In genomic region chr17:72467841-72468653, GRCh38 we compare ENCODE assay signal across 9 cellular contexts.
DNase-seq lines count a peak whose midpoint lies in the region; ATAC-seq and TF ChIP-seq lines count a peak whose summit lies in the region.
"Had no signal": no experiment of that assay in that cellular context is flagged by ENCODE, and none has a peak within 500 bp of the region (broad histone marks: within the 10 kb centered on the region; RNA-seq: fewer than 3 reads in every experiment).

No MANE protein-coding gene starts in this region.

- no peak overlapping the region for H3K27ac Mint-ChIP-seq in stimulated activated effector memory CD8-positive, alpha-beta T cell treated with anti-CD3 and anti-CD28 coated beads, Interleukin-12 subunit alpha, Interleukin-12 subunit beta, amount 100 ng/mL, for 72 hours
- H3K27ac Mint-ChIP-seq in type B pancreatic cell: no peak overlapping the region

- no peaks in the 10 kb centered on the region for H3K36me3 ChIP-seq in ES-I3 (ENCODE audit: insufficient read depth, low read length)
- H3K36me3 ChIP-seq in osteoblast (ENCODE audit: insufficient read depth, low read length): no peaks in the 10 kb centered on the region

- H3K79me2 ChIP-seq in osteoblast (ENCODE audit: insufficient read depth, low read length): peaks cover 10% of the 10 kb centered on the region

- peak overlapping the region; percentile 18; the same call in 1 of the 2 replicates for H3K9ac ChIP-seq in ES-I3 (ENCODE audit: low read depth, low read length)

- ATAC-seq in stimulated activated effector memory CD8-positive, alpha-beta T cell treated with anti-CD3 and anti-CD28 coated beads, Interleukin-12 subunit alpha, Interleukin-12 subunit beta, amount 100 ng/mL, for 72 hours: no peak
- ATAC-seq in GM21737 (IDR thresholded peaks at IDR 0.05; ENCODE audit: unreplicated experiment): no peak

- H3K27me3 Mint-ChIP-seq in type B pancreatic cell: no peaks in the 10 kb centered on the region

- H2AFZ ChIP-seq in osteoblast (ENCODE audit: low read length): peak overlapping the region; percentile 19

- H3K36me3 Mint-ChIP-seq in stimulated activated effector memory CD8-positive, alpha-beta T cell treated with anti-CD3 and anti-CD28 coated beads, Interleukin-12 subunit alpha, Interleukin-12 subunit beta, amount 100 ng/mL, for 72 hours: no peaks in the 10 kb centered on the region
- H3K36me3 Mint-ChIP-seq in type B pancreatic cell: peaks cover 7% of the 10 kb centered on the region

- H3K4me1 ChIP-seq in ES-I3 (ENCODE audit: insufficient read depth, low read length) (peaks cover 34% of the 10 kb centered on the region), osteoblast (ENCODE audit: insufficient read depth, low read length) (peaks cover 16% of the 10 kb centered on the region)

- H3K9me3 Mint-ChIP-seq in stimulated activated effector memory CD8-positive, alpha-beta T cell treated with anti-CD3 and anti-CD28 coated beads, Interleukin-12 subunit alpha, Interleukin-12 subunit beta, amount 100 ng/mL, for 72 hours: no peaks in the 10 kb centered on the region
- H3K9me3 Mint-ChIP-seq in type B pancreatic cell: no peaks in the 10 kb centered on the region

- H3K9me3 ChIP-seq in ES-I3 (ENCODE audit: control insufficient read depth, insufficient read depth, low read length) (no peaks in the 10 kb centered on the region), osteoblast (ENCODE audit: low read depth, low read length) (no peaks in the 10 kb centered on the region)

- no peak overlapping the region for H3K4me3 ChIP-seq in osteoblast (ENCODE audit: insufficient read depth, low read length)

- H3K27ac ChIP-seq in osteoblast (ENCODE audit: low read depth, low read length): no peak overlapping the region

- TF ChIP-seq CTCF in osteoblast (IDR thresholded peaks at IDR 0.05; ENCODE audit: extremely low read depth, low read depth, low read length) (no peak), type B pancreatic cell (conservative IDR thresholded peaks at IDR 0.05) (no peak)

- DNase-seq in RPMI7951 (ENCODE audit: low read depth) (peak; percentile 85), fibroblast of peridontal ligament (ENCODE audit: extremely low read depth) (peak; percentile 34), osteoblast (ENCODE audit: insufficient read length, low spot score, missing footprints) (no peak), NOMO-1 (lab: John Stamatoyannopoulos, UW; ENCODE audit: unreplicated experiment in 2 of 2) (no peak), type B pancreatic cell (ENCODE audit: extremely low spot score, unreplicated experiment) (no peak)
- no peak for DNase-seq in stimulated activated effector memory CD8-positive, alpha-beta T cell treated with anti-CD3 and anti-CD28 coated beads, Interleukin-12 subunit alpha, Interleukin-12 subunit beta, amount 100 ng/mL, for 72 hours (ENCODE audit: low spot score in 2 of 2)
- DNase-seq: GF-D8 had no signal

- H3K4me1 Mint-ChIP-seq in stimulated activated effector memory CD8-positive, alpha-beta T cell treated with anti-CD3 and anti-CD28 coated beads, Interleukin-12 subunit alpha, Interleukin-12 subunit beta, amount 100 ng/mL, for 72 hours: no peaks in the 10 kb centered on the region
- H3K4me1 Mint-ChIP-seq in type B pancreatic cell (ENCODE audit: unreplicated experiment): peaks cover 41% of the 10 kb centered on the region

- no peak overlapping the region for H3K4me2 ChIP-seq in osteoblast (ENCODE audit: insufficient read depth, low read length)

- H3K27me3 ChIP-seq in osteoblast (ENCODE audit: insufficient read depth, low read length): no peaks in the 10 kb centered on the region

- H4K20me1 ChIP-seq in osteoblast (ENCODE audit: insufficient read depth, low read length): peaks cover 27% of the 10 kb centered on the region

- H3K4me3 Mint-ChIP-seq in stimulated activated effector memory CD8-positive, alpha-beta T cell treated with anti-CD3 and anti-CD28 coated beads, Interleukin-12 subunit alpha, Interleukin-12 subunit beta, amount 100 ng/mL, for 72 hours: no peak overlapping the region
- no peak overlapping the region for H3K4me3 Mint-ChIP-seq in type B pancreatic cell

Comparison
In these comparisons a context has a peak if more than half of its experiments do, and no peak if none do; other contexts are left out.
1. DNase-seq: peak in RPMI7951 (single experiment) and fibroblast of peridontal ligament (single experiment); none in osteoblast (single experiment), stimulated activated effector memory CD8-positive, alpha-beta T cell treated with anti-CD3 and anti-CD28 coated beads, Interleukin-12 subunit alpha, Interleukin-12 subunit beta, amount 100 ng/mL, for 72 hours (0 of 2), NOMO-1 (0 of 2) and type B pancreatic cell (single experiment).